ENCODE assay signal across 19 cellular contexts in the genomic region with DNA sequence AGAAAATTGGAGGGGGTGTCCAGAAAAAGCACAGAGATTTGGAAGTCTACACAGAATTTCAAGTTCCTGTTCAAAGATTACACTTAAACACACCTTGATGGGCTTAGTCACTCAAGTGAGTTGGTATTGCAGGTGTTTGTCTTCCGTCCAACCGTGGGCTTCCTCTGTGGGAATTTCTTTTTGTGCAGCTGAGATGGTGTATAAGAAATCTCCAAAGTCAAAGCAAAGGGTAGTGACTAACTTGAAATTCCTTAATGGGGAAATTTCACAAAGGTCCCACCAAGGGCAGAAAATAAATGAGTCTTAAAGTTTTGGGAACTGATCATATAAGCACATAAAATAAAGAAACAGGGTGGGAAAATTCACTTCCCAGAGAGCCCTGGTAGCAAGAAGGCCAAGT.
"Had no signal": no experiment of that assay in that cellular context is flagged by ENCODE, and none has a peak within 500 bp of the region (broad histone marks: within the 10 kb centered on the region; RNA-seq: fewer than 3 reads in every experiment).

No MANE protein-coding gene starts in this region.

- DNase-seq: activated CD4-positive, alpha-beta T cell treated with anti-CD3 and anti-CD28 coated beads for 4 hours; activated naive CD4-positive, alpha-beta T cell; cerebellar nuclear complex; effector memory CD8-positive, alpha-beta T cell; heart left ventricle; left lung; mesendoderm; occipital lobe; right lobe of liver; stimulated activated CD4-positive, alpha-beta T cell treated with anti-CD3 and anti-CD28 coated beads, Interleukin-2, amount 100 ng/mL, for 24 hours; stimulated activated naive B cell treated with anti-CD40 and anti-IgM and Interleukin-4, amounts not matched to agents 10 μg/mL and 1 μg/mL and 100 μg/mL, for 72 hours; T-helper 1 cell had no signal

- ATAC-seq: effector memory CD8-positive, alpha-beta T cell; heart left ventricle; left lung; right lobe of liver; stimulated activated naive B cell treated with anti-CD40 and anti-IgM and Interleukin-4, amounts not matched to agents 10 μg/mL and 1 μg/mL and 100 μg/mL, for 72 hours had no signal

- H3K9me3 Mint-ChIP-seq: dendritic cell treated with granulocyte-macrophage colony-stimulating factor and Interleukin-4, amounts not matched to agents 40 ng/mL and 50 ng/mL, for 4 days; stimulated activated naive B cell treated with anti-CD40 and anti-IgM and Interleukin-4, amounts not matched to agents 10 μg/mL and 1 μg/mL and 100 μg/mL, for 72 hours had no signal

- H3K36me3 ChIP-seq: esophagus muscularis mucosa, heart left ventricle, left lung, prostate gland, right lobe of liver, tibial nerve had no signal

- H3K4me1 Mint-ChIP-seq: nephron had no signal

- H3K36me3 Mint-ChIP-seq: stimulated activated naive B cell treated with anti-CD40 and anti-IgM and Interleukin-4, amounts not matched to agents 10 μg/mL and 1 μg/mL and 100 μg/mL, for 72 hours had no signal

- H3K9me3 ChIP-seq: prostate gland, right lobe of liver had no signal

- H3K27me3 Mint-ChIP-seq: effector memory CD8-positive, alpha-beta T cell; stimulated activated naive B cell treated with anti-CD40 and anti-IgM and Interleukin-4, amounts not matched to agents 10 μg/mL and 1 μg/mL and 100 μg/mL, for 72 hours had no signal

- H3K4me3 Mint-ChIP-seq: activated T-helper 1 cell treated with anti-CD3 and anti-CD28 coated beads, Interleukin-12 subunit alpha, Interleukin-12 subunit beta, Interleukin-2, Interleukin-4 antibody, amounts not matched to agents 30 ng/mL and 10 ng/mL and 1 ng/mL, durations not matched to agents 14 hours and 24 hours and 36 hours; dendritic cell treated with granulocyte-macrophage colony-stimulating factor and Interleukin-4, amounts not matched to agents 40 ng/mL and 50 ng/mL, for 4 days; effector memory CD8-positive, alpha-beta T cell; nephron; stimulated activated naive B cell treated with anti-CD40 and anti-IgM and Interleukin-4, amounts not matched to agents 10 μg/mL and 1 μg/mL and 100 μg/mL, for 72 hours had no signal

- H3K27me3 ChIP-seq: esophagus muscularis mucosa, heart left ventricle, left lung, right lobe of liver, tibial nerve had no signal

- H3K27ac Mint-ChIP-seq: activated T-helper 1 cell treated with anti-CD3 and anti-CD28 coated beads, Interleukin-12 subunit alpha, Interleukin-12 subunit beta, Interleukin-2, Interleukin-4 antibody, amounts not matched to agents 30 ng/mL and 10 ng/mL and 1 ng/mL, durations not matched to agents 14 hours and 24 hours and 36 hours; dendritic cell treated with granulocyte-macrophage colony-stimulating factor and Interleukin-4, amounts not matched to agents 40 ng/mL and 50 ng/mL, for 4 days; nephron; stimulated activated naive B cell treated with anti-CD40 and anti-IgM and Interleukin-4, amounts not matched to agents 10 μg/mL and 1 μg/mL and 100 μg/mL, for 72 hours had no signal

- H3K27ac ChIP-seq: esophagus muscularis mucosa, heart left ventricle, left lung, prostate gland, right lobe of liver, tibial nerve had no signal

- H3K4me1 ChIP-seq: prostate gland, right lobe of liver, tibial nerve had no signal

- H3K4me3 ChIP-seq: esophagus muscularis mucosa, heart left ventricle, left lung, prostate gland, right lobe of liver, tibial nerve had no signal

- FAIRE-seq: frontal cortex had no signal
